ENCODE assay signal across 21 cellular contexts in genomic region chr12:7275482-7275881, GRCh38. TPM values are rescaled to one million over a fixed set of nuclear protein-coding genes. Genes with fewer than 3 reads are reported as not detected.
"Had no signal": no experiment of that assay in that cellular context is flagged by ENCODE, and none has a peak within 500 bp of the region (broad histone marks: within the 10 kb centered on the region; RNA-seq: fewer than 3 reads in every experiment).

No MANE protein-coding gene starts in this region.

RNA-seq across cellular contexts. Expression of gene ACSM4, which starts 28.4 kb away (rescaled TPM):
- total RNA-seq: activated naive CD4-positive, alpha-beta T cell treated with anti-CD3 and anti-CD28 coated beads for 36 hours; activated naive CD4-positive, alpha-beta T cell treated with anti-CD3 and anti-CD28 coated beads, Interleukin-2, amount 50 U/mL, for 72 hours; activated naive CD8-positive, alpha-beta T cell treated with anti-CD3 and anti-CD28 coated beads for 36 hours; activated naive CD8-positive, alpha-beta T cell treated with anti-CD3 and anti-CD28 coated beads, Interleukin-2, amount 10 ng/mL, durations not matched to agents 7 days and 5 days; activated T-cell treated with anti-CD3 and anti-CD28 coated beads, Interleukin-2, amount 50 U/mL, for 4 hours; activated T-cell treated with anti-CD3 and anti-CD28 coated beads, Interleukin-2, amount 50 U/mL, for 72 hours; activated T-helper 1 cell treated with anti-CD3 and anti-CD28 coated beads, Interleukin-12 subunit alpha, Interleukin-12 subunit beta, Interleukin-2, Interleukin-4 antibody, amounts not matched to agents 30 ng/mL and 10 ng/mL and 1 ng/mL, durations not matched to agents 14 hours and 24 hours and 36 hours; activated T-helper 17 cell treated with anti-CD3 and anti-CD28 coated beads, Interleukin-2, amount 50 U/mL, for 72 hours; activated T-helper 2 cell treated with anti-CD3 and anti-CD28 coated beads, Interferon-gamma antibody, Interleukin-2, Interleukin-4, amounts not matched to agents 10 μg/mL and 5 μg/mL and 100 μg/mL, durations not matched to agents 14 hours and 24 hours and 36 hours; adrenal gland; aorta; ascending aorta; astrocyte; body of pancreas; breast epithelium; bronchial epithelial cell; cardiac muscle cell; cardiac septum; cerebellum; chondrocyte had no signal
- polyA plus RNA-seq: adipose tissue, adrenal gland, aorta, cardiac muscle cell had no signal
